Comparison of ENCODE assay signal across 8 cellular contexts in genomic region chr1:59354754-59355337, GRCh38. TPM values are rescaled to one million over a fixed set of nuclear protein-coding genes. Genes with fewer than 3 reads are reported as not detected.
A peak's percentile ranks its signal among the peaks of the same experiment; 100 is the strongest.
DNase-seq lines count a peak whose midpoint lies in the region; ATAC-seq and TF ChIP-seq lines count a peak whose summit lies in the region.

No MANE protein-coding gene starts in this region.

- TF ChIP-seq POLR2A in heart left ventricle (IDR thresholded peaks at IDR 0.05): no peak

- DNase-seq in Right ventricle myocardium inferior (ENCODE audit: missing footprints) (peak; percentile 58), cardiac septum (ENCODE audit: low spot score) (no peak), heart left ventricle (peak in 4 of 5 donors; percentile 23 to 45 (median 32)), AG08395 (ENCODE audit: low spot score) (no peak)
- no peak for DNase-seq in activated effector memory CD4-positive, alpha-beta T cell treated with Interleukin-2 at 50 U/mL for 16 hours

- ATAC-seq in Right ventricle myocardium inferior: peak; percentile 67
- peak; percentile 61 for ATAC-seq in HG03108 (IDR thresholded peaks at IDR 0.05; ENCODE audit: unreplicated experiment)
- ATAC-seq in heart left ventricle: peak in 3 of 4 donors; percentile 10 to 74 (median 54)
- no peak for ATAC-seq in HG03025 (IDR thresholded peaks at IDR 0.05; ENCODE audit: low FRiP score, unreplicated experiment)
- no peak for ATAC-seq in HG02970 (IDR thresholded peaks at IDR 0.05; ENCODE audit: low FRiP score, unreplicated experiment)

- peak overlapping the region in 5 of 12 donors; percentile 29 to 57 (median 40) for H3K27ac ChIP-seq in heart left ventricle

- no peaks in the 10 kb centered on the region for H3K27me3 ChIP-seq in heart left ventricle

- intact Hi-C loops in Right ventricle myocardium inferior (cut with DNase I): no loop called here
- intact Hi-C loops in cardiac septum (cut with DNase I): no loop called here
- intact Hi-C loops in heart left ventricle (cut with DNase I): no loop called here

- H3K4me3 ChIP-seq in heart left ventricle: no peak overlapping the region

- no peak for TF ChIP-seq CTCF in heart left ventricle (IDR thresholded peaks at IDR 0.05)

- no peaks in the 10 kb centered on the region for H3K9me3 ChIP-seq in heart left ventricle

- peaks cover 0 to 17% (median 0%) of the 10 kb centered on the region in 12 donors for H3K4me1 ChIP-seq in heart left ventricle

- WGBS in heart left ventricle, 4 donors: 71 to 82% (median 73%) methylated on average over 5 of the region's 5 CpGs

- no peaks in the 10 kb centered on the region for H3K36me3 ChIP-seq in heart left ventricle

RNA-seq across cellular contexts. Expression of gene FGGY, which starts 58.0 kb away (rescaled TPM):
- total RNA-seq in Right ventricle myocardium inferior: 28.5 TPM
- total RNA-seq in cardiac septum: 20.5 TPM
- total RNA-seq in heart left ventricle: 10 to 100 TPM; 20.8 to 42.9 (median 33.9) TPM
- 1 to 10 TPM; 7.2 to 9.5 TPM for polyA plus RNA-seq in heart left ventricle

Comparison
In these comparisons a context has a peak if more than half of its experiments do, and no peak if none do; other contexts are left out.
1. DNase-seq: peak in Right ventricle myocardium inferior (single experiment) and heart left ventricle (4 of 5); none in cardiac septum (single experiment), AG08395 (single experiment) and activated effector memory CD4-positive, alpha-beta T cell treated with Interleukin-2 at 50 U/mL for 16 hours (single experiment).
2. ATAC-seq: peak in Right ventricle myocardium inferior (single experiment), HG03108 (single experiment) and heart left ventricle (3 of 4); none in HG03025 (single experiment) and HG02970 (single experiment).